Comparison of ENCODE assay signal across 14 cellular contexts in genomic region chr4:41436365-41437263, GRCh38.
DNase-seq lines count a peak whose midpoint lies in the region; ATAC-seq and TF ChIP-seq lines count a peak whose summit lies in the region.
"Had no signal": no experiment of that assay in that cellular context is flagged by ENCODE, and none has a peak within 500 bp of the region (broad histone marks: within the 10 kb centered on the region; RNA-seq: fewer than 3 reads in every experiment).

No MANE protein-coding gene starts in this region.

- H3K9me3 ChIP-seq in OCI-LY3 (ENCODE audit: insufficient read depth, low read length) (no peaks in the 10 kb centered on the region), neuron (ENCODE audit: low read length) (no peaks in the 10 kb centered on the region)

- TF ChIP-seq CTCF in C4-2B (conservative IDR thresholded peaks at IDR 0.05) (no peak), OCI-LY3 (IDR thresholded peaks at IDR 0.05; ENCODE audit: low read depth, low read length) (no peak), glutamatergic neuron (IDR thresholded peaks at IDR 0.05; ENCODE audit: partially characterized antibody, unreplicated experiment) (no peak)

- ATAC-seq in HG03039 (IDR thresholded peaks at IDR 0.05; ENCODE audit: unreplicated experiment) (no peak), GM18498 (IDR thresholded peaks at IDR 0.05; ENCODE audit: unreplicated experiment) (no peak)
- ATAC-seq: activated CD4-positive, alpha-beta T cell treated with anti-CD3 and anti-CD28 coated beads for 36 hours had no signal

- no peak overlapping the region for H3K9ac ChIP-seq in OCI-LY3 (ENCODE audit: low read length)
- H3K9ac ChIP-seq: parathyroid adenoma had no signal

- H3K79me2 ChIP-seq in OCI-LY3 (ENCODE audit: low read length) = no peaks in the 10 kb centered on the region

- no peak for DNase-seq in glutamatergic neuron
- no peak for DNase-seq in NCI-H2107 treated with DMSO at 0.1 percent for 48 hours (lab: John Stamatoyannopoulos, UW; ENCODE audit: unreplicated experiment)
- no peak for DNase-seq in NCI-H526 (lab: John Stamatoyannopoulos, UW)
- DNase-seq: activated CD4-positive, alpha-beta T cell treated with anti-CD3 and anti-CD28 coated beads for 36 hours; activated T-cell treated with anti-CD3 and anti-CD28 coated beads, Interleukin-2, amount 50 U/mL, for 48 hours; KG1; NCI-H187; stimulated activated CD4-positive, alpha-beta T cell treated with anti-CD3 and anti-CD28 coated beads, Interleukin-2, amount 100 ng/mL, for 24 hours had no signal

- peak overlapping the region; percentile 37 for H3K4me3 Mint-ChIP-seq in glutamatergic neuron (ENCODE audit: unreplicated experiment)
- H3K4me3 Mint-ChIP-seq: activated CD4-positive, alpha-beta T cell treated with anti-CD3 and anti-CD28 coated beads for 36 hours had no signal

- H3K27me3 Mint-ChIP-seq in glutamatergic neuron (ENCODE audit: unreplicated experiment) = no peaks in the 10 kb centered on the region

- H3K4me1 Mint-ChIP-seq in glutamatergic neuron (ENCODE audit: low read depth, unreplicated experiment) = peaks cover 39% of the 10 kb centered on the region
- H3K4me1 Mint-ChIP-seq: activated CD4-positive, alpha-beta T cell treated with anti-CD3 and anti-CD28 coated beads for 36 hours had no signal

- peak overlapping the region; percentile 74 for H3K27ac Mint-ChIP-seq in glutamatergic neuron (ENCODE audit: unreplicated experiment)
- H3K27ac Mint-ChIP-seq: activated CD4-positive, alpha-beta T cell treated with anti-CD3 and anti-CD28 coated beads for 36 hours had no signal

- no peaks in the 10 kb centered on the region for H4K20me1 ChIP-seq in OCI-LY3 (ENCODE audit: insufficient read depth, low read length)

- no peaks in the 10 kb centered on the region for H3K36me3 ChIP-seq in OCI-LY3 (replicated peaks; ENCODE audit: low read depth, low read length)
- no peaks in the 10 kb centered on the region for H3K36me3 ChIP-seq in neuron (ENCODE audit: insufficient read depth, low read length)

- H3K27ac ChIP-seq in C4-2B (peak overlapping the region; percentile 57; the same call in 1 of the 2 replicates), OCI-LY3 (ENCODE audit: low read length) (no peak overlapping the region)

- H3K4me1 ChIP-seq in OCI-LY3 (ENCODE audit: low read length) = peaks cover 11% of the 10 kb centered on the region
- H3K4me1 ChIP-seq in neuron (ENCODE audit: insufficient read depth, low read length) = peaks cover 64% of the 10 kb centered on the region

- H2AFZ ChIP-seq in OCI-LY3 (ENCODE audit: low read depth, low read length) (no peak overlapping the region), neuron (ENCODE audit: low read depth, low read length) (no peak overlapping the region)
- H2AFZ ChIP-seq: parathyroid adenoma had no signal

- H3K27me3 ChIP-seq in OCI-LY3 (ENCODE audit: low read depth, low read length) (0 out of 2 replicates have a peak, but pooled peaks cover 3% of the 10 kb centered on the region), neuron (ENCODE audit: insufficient read depth, low read length) (no peaks in the 10 kb centered on the region)

- H3K4me3 ChIP-seq in OCI-LY3 (ENCODE audit: low read length) (no peak overlapping the region), neuron (ENCODE audit: low read length) (peak overlapping the region; percentile 9)

- H3K9me3 Mint-ChIP-seq in glutamatergic neuron (ENCODE audit: unreplicated experiment) = no peaks in the 10 kb centered on the region

- peak overlapping the region; percentile 23; the same call in 1 of the 2 replicates for H3K4me2 ChIP-seq in OCI-LY3 (ENCODE audit: low read length)

- no peaks in the 10 kb centered on the region for H3K36me3 Mint-ChIP-seq in glutamatergic neuron (ENCODE audit: unreplicated experiment)
